In genomic region chr13:23615677-23616076, GRCh38 we compare ENCODE assay signal across 24 cellular contexts. TPM values are rescaled to one million over a fixed set of nuclear protein-coding genes. Genes with fewer than 3 reads are reported as not detected.
A peak's percentile ranks its signal among the peaks of the same experiment; 100 is the strongest.
DNase-seq lines count a peak whose midpoint lies in the region; ATAC-seq and TF ChIP-seq lines count a peak whose summit lies in the region.
"Had no signal": no experiment of that assay in that cellular context is flagged by ENCODE, and none has a peak within 500 bp of the region (broad histone marks: within the 10 kb centered on the region; RNA-seq: fewer than 3 reads in every experiment).

No MANE protein-coding gene starts in this region.

- no peak overlapping the region for H2AK5ac ChIP-seq in neuronal stem cell (ENCODE audit: low read depth, low read length)

- 63% methylated on average over 11 of the region's 11 CpGs for WGBS in hepatocyte (ENCODE audit: low lambda C conversion rate, missing lambda C conversion rate)
- no CpG with 5 or more reads among the region's 11 CpGs for WGBS in neuronal stem cell (ENCODE audit: extremely low coverage in 2 of 2, insufficient read length in 2 of 2, insufficient replicate concordance in 1 of 2), 2 donors

- H2AFZ ChIP-seq in hepatocyte (no peak overlapping the region), neuronal stem cell (ENCODE audit: low read length) (peak overlapping the region; percentile 50)

- peaks cover 0 to 10% (median 4%) of the 10 kb centered on the region in 7 donors for H3K4me1 Mint-ChIP-seq in naive thymus-derived CD4-positive, alpha-beta T cell
- H3K4me1 Mint-ChIP-seq: activated naive CD8-positive, alpha-beta T cell treated with anti-CD3 and anti-CD28 coated beads, Interleukin-2, amount 50 U/mL, for 24 hours had no signal

- no peaks in the 10 kb centered on the region for H3K27me3 ChIP-seq in SJCRH30
- no peaks in the 10 kb centered on the region for H3K27me3 ChIP-seq in hepatocyte
- peaks cover 0 to 3% (median 0%) of the 10 kb centered on the region in 3 experiments for H3K27me3 ChIP-seq in neuronal stem cell (ENCODE audit: control insufficient read depth in 3 of 3, insufficient read depth in 3 of 3, low read depth in 1 of 3, low read length in 3 of 3)
- no peaks in the 10 kb centered on the region for H3K27me3 ChIP-seq in naive thymus-derived CD4-positive, alpha-beta T cell (ENCODE audit: control insufficient read depth in 2 of 2, insufficient read depth in 2 of 2, low read length in 2 of 2)
- H3K27me3 ChIP-seq: cardiac muscle cell, transverse colon had no signal

- H3K4ac ChIP-seq in neuronal stem cell (ENCODE audit: low read length): no peak overlapping the region

- intact Hi-C loops in naive thymus-derived CD4-positive, alpha-beta T cell (cut with micrococcal nuclease): no loop called here

- H3K36me3 Mint-ChIP-seq in naive thymus-derived CD4-positive, alpha-beta T cell: no peaks in the 10 kb centered on the region
- H3K36me3 Mint-ChIP-seq: CD4-positive, CD25-positive, alpha-beta regulatory T cell; natural killer cell had no signal

- H3K4me3 ChIP-seq in SJCRH30 (peak overlapping the region; percentile 13; the same call in 1 of the 2 replicates), hepatocyte (no peak overlapping the region), neuronal stem cell (ENCODE audit: low read length in 2 of 2) (no peak overlapping the region)
- H3K4me3 ChIP-seq in naive thymus-derived CD4-positive, alpha-beta T cell (ENCODE audit: low read length): no peak overlapping the region
- H3K4me3 ChIP-seq: cardiac muscle cell, transverse colon had no signal

- H3K9me3 ChIP-seq in SJCRH30 (replicated peaks): no peaks in the 10 kb centered on the region
- H3K9me3 ChIP-seq in hepatocyte (ENCODE audit: low read depth): no peaks in the 10 kb centered on the region
- no peaks in the 10 kb centered on the region for H3K9me3 ChIP-seq in neuronal stem cell (replicated peaks in 1 of 2; ENCODE audit: control insufficient read depth in 2 of 2, insufficient read depth in 1 of 2, low read depth in 1 of 2, low read length in 2 of 2)
- H3K9me3 ChIP-seq in naive thymus-derived CD4-positive, alpha-beta T cell (ENCODE audit: control insufficient read depth in 2 of 3, low read length in 3 of 3): no peaks in the 10 kb centered on the region
- H3K9me3 ChIP-seq: transverse colon had no signal

- H2BK120ac ChIP-seq in neuronal stem cell (ENCODE audit: low read depth, low read length): no peak overlapping the region

- H3K27ac ChIP-seq in SJCRH30 (peak overlapping the region; percentile 65), hepatocyte (no peak overlapping the region), neuronal stem cell (replicated peaks; ENCODE audit: low read length) (no peak overlapping the region)
- no peak overlapping the region for H3K27ac ChIP-seq in naive thymus-derived CD4-positive, alpha-beta T cell (ENCODE audit: low read depth, low read length)
- H3K27ac ChIP-seq: cardiac muscle cell, transverse colon had no signal

- H3K4me1 ChIP-seq in SJCRH30 (peaks cover 70% of the 10 kb centered on the region), hepatocyte (ENCODE audit: insufficient read depth) (peaks cover 6% of the 10 kb centered on the region), neuronal stem cell (ENCODE audit: control insufficient read depth in 2 of 2, insufficient read depth in 1 of 2, low read depth in 1 of 2, low read length in 2 of 2) (peaks cover 14 to 29% of the 10 kb centered on the region in 2 donors)
- no peaks in the 10 kb centered on the region for H3K4me1 ChIP-seq in naive thymus-derived CD4-positive, alpha-beta T cell (ENCODE audit: control insufficient read depth in 2 of 2, insufficient read depth in 2 of 2, low read length in 2 of 2)

- H3K36me3 ChIP-seq in SJCRH30 (no peaks in the 10 kb centered on the region), hepatocyte (replicated peaks; ENCODE audit: insufficient read depth, low read depth) (no peaks in the 10 kb centered on the region), neuronal stem cell (replicated peaks in 1 of 2; ENCODE audit: control insufficient read depth in 2 of 2, insufficient read depth in 2 of 2, low read length in 2 of 2) (no peaks in the 10 kb centered on the region)
- no peaks in the 10 kb centered on the region for H3K36me3 ChIP-seq in naive thymus-derived CD4-positive, alpha-beta T cell (ENCODE audit: control insufficient read depth in 2 of 3, insufficient read depth in 3 of 3, low read length in 3 of 3)
- H3K36me3 ChIP-seq: transverse colon had no signal

- H4K20me1 ChIP-seq in hepatocyte (ENCODE audit: insufficient read depth, poor library complexity, severe bottlenecking): no peaks in the 10 kb centered on the region

- H3K14ac ChIP-seq in neuronal stem cell (ENCODE audit: low read length): no peak overlapping the region

- peak overlapping the region; percentile 16 for H3K4me2 ChIP-seq in hepatocyte
- no peak overlapping the region for H3K4me2 ChIP-seq in neuronal stem cell (ENCODE audit: insufficient read depth, low read length, poor library complexity, severe bottlenecking)

- no peak overlapping the region for H3K18ac ChIP-seq in neuronal stem cell (ENCODE audit: low read length)

- H2BK12ac ChIP-seq in neuronal stem cell (ENCODE audit: low read length): no peak overlapping the region

- H3K79me2 ChIP-seq in hepatocyte: no peaks in the 10 kb centered on the region

- H4K8ac ChIP-seq in neuronal stem cell (ENCODE audit: low read depth, low read length): no peak overlapping the region

- POLR2A ChIA-PET in naive thymus-derived CD4-positive, alpha-beta T cell (lab: Charles Lee): no interaction called here

- H3K4me3 Mint-ChIP-seq in naive thymus-derived CD4-positive, alpha-beta T cell: no peak overlapping the region
- H3K4me3 Mint-ChIP-seq: activated CD4-positive, alpha-beta T cell treated with anti-CD3 and anti-CD28 coated beads, Interleukin-2, amount 10 ng/mL, durations not matched to agents 24 days and 14 days; activated naive CD8-positive, alpha-beta T cell treated with anti-CD3 and anti-CD28 coated beads, Interleukin-2, amount 50 U/mL, for 24 hours; CD4-positive, CD25-positive, alpha-beta regulatory T cell; H9; natural killer cell; stimulated activated naive CD8-positive, alpha-beta T cell treated with anti-CD3 and anti-CD28 coated beads, Interleukin-15, Interleukin-2, amounts not matched to agents 100 ng/mL and 50 ng/mL, for 24 hours had no signal

- no peak for ATAC-seq in GM18909 (IDR thresholded peaks at IDR 0.05; ENCODE audit: poor library complexity, unreplicated experiment)
- ATAC-seq in GM21529 (IDR thresholded peaks at IDR 0.05; ENCODE audit: unreplicated experiment): no peak
- ATAC-seq in naive thymus-derived CD4-positive, alpha-beta T cell: no peak
- ATAC-seq: activated naive CD8-positive, alpha-beta T cell treated with anti-CD3 and anti-CD28 coated beads, Interleukin-2, amount 50 U/mL, for 24 hours; natural killer cell had no signal

- no peak overlapping the region for H2BK5ac ChIP-seq in neuronal stem cell (ENCODE audit: low read length)

- H3K9ac ChIP-seq in neuronal stem cell (ENCODE audit: low read depth, low read length, poor library complexity): no peak overlapping the region

- H3K27ac Mint-ChIP-seq in naive thymus-derived CD4-positive, alpha-beta T cell: no peak overlapping the region
- H3K27ac Mint-ChIP-seq: activated CD4-positive, alpha-beta T cell treated with anti-CD3 and anti-CD28 coated beads, Interleukin-2, amount 10 ng/mL, durations not matched to agents 24 days and 14 days; activated naive CD8-positive, alpha-beta T cell treated with anti-CD3 and anti-CD28 coated beads, Interleukin-2, amount 50 U/mL, for 24 hours; CD4-positive, CD25-positive, alpha-beta regulatory T cell; H9; natural killer cell; progenitor cell of endocrine pancreas; stimulated activated naive CD8-positive, alpha-beta T cell treated with anti-CD3 and anti-CD28 coated beads, Interleukin-15, Interleukin-2, amounts not matched to agents 100 ng/mL and 50 ng/mL, for 24 hours had no signal

- CTCF ChIA-PET in naive thymus-derived CD4-positive, alpha-beta T cell (lab: Charles Lee): no interaction called here

- no peaks in the 10 kb centered on the region for H3K9me2 ChIP-seq in hepatocyte (replicated peaks; ENCODE audit: insufficient read depth)

- H4K91ac ChIP-seq in neuronal stem cell (ENCODE audit: low read depth, low read length, poor library complexity): no peak overlapping the region

- H3K79me1 ChIP-seq in neuronal stem cell (ENCODE audit: low read depth, low read length): no peaks in the 10 kb centered on the region

- H3K9me3 Mint-ChIP-seq in naive thymus-derived CD4-positive, alpha-beta T cell: peaks cover 0 to 2% (median 0%) of the 10 kb centered on the region in 11 donors
- H3K9me3 Mint-ChIP-seq: activated CD4-positive, alpha-beta T cell treated with anti-CD3 and anti-CD28 coated beads, Interleukin-2, amount 10 ng/mL, durations not matched to agents 24 days and 14 days; activated naive CD8-positive, alpha-beta T cell treated with anti-CD3 and anti-CD28 coated beads, Interleukin-2, amount 50 U/mL, for 24 hours; CD4-positive, CD25-positive, alpha-beta regulatory T cell; H9; natural killer cell; stimulated activated naive CD8-positive, alpha-beta T cell treated with anti-CD3 and anti-CD28 coated beads, Interleukin-15, Interleukin-2, amounts not matched to agents 100 ng/mL and 50 ng/mL, for 24 hours had no signal

- peaks cover 15 to 31% (median 17%) of the 10 kb centered on the region in 5 donors for H3K27me3 Mint-ChIP-seq in naive thymus-derived CD4-positive, alpha-beta T cell

- TF ChIP-seq CTCF in hepatocyte (IDR thresholded peaks at IDR 0.05; ENCODE audit: poor library complexity): no peak

- no peak overlapping the region for H2BK15ac ChIP-seq in neuronal stem cell (ENCODE audit: low read length)

- no peak overlapping the region for H3K23ac ChIP-seq in neuronal stem cell (ENCODE audit: low read depth, low read length, poor library complexity)

- DNase-seq in DMS79 (lab: John Stamatoyannopoulos, UW) (peak; percentile 74), SJCRH30 (peak; percentile 82 to 85), hepatocyte (ENCODE audit: low spot score) (no peak), neuronal stem cell (ENCODE audit: low spot score) (peak; percentile 71), MV-4-11 (lab: John Stamatoyannopoulos, UW) (no peak)
- no peak for DNase-seq in naive thymus-derived CD4-positive, alpha-beta T cell
- DNase-seq: activated CD4-positive, alpha-beta T cell treated with anti-CD3 and anti-CD28 coated beads, Interleukin-2, amount 10 ng/mL, durations not matched to agents 24 days and 14 days; activated effector memory CD4-positive, alpha-beta T cell treated with anti-CD3 and anti-CD28 coated beads, Interleukin-2, amount 50 U/mL, for 16 hours; activated naive CD8-positive, alpha-beta T cell treated with anti-CD3 and anti-CD28 coated beads, Interleukin-2, amount 50 U/mL, for 24 hours; CD4-positive, CD25-positive, alpha-beta regulatory T cell; DMS153; foreskin fibroblast; H9; natural killer cell; NCI-H69; SIG-M5; small intestine; stimulated activated CD4-positive, alpha-beta T cell treated with anti-CD3 and anti-CD28 coated beads, Interleukin-4, amount 100 ng/mL, for 1 hour; transverse colon had no signal

RNA-seq across cellular contexts. Expression of gene TNFRSF19, which starts 45.5 kb away (rescaled TPM):
- total RNA-seq in SJCRH30 (2014; rRNA removed; shearing (Covaris generic)): 3.8 and 4.1 TPM in 2 replicates
- 22.7 and 25.3 TPM in 2 replicates for total RNA-seq in hepatocyte
- 13.9 and 19.8 TPM in 2 replicates for polyA plus RNA-seq in hepatocyte
- 0.92 TPM for polyA plus RNA-seq in neuronal stem cell (2013, experiment 1 of 2)
- 0.84 TPM for polyA plus RNA-seq in neuronal stem cell (2013, experiment 2 of 2)
- total RNA-seq in naive thymus-derived CD4-positive, alpha-beta T cell: under 1 TPM in 2 of 5 experiments, not detected in 3; 0.10 to 0.24 TPM
- not detected for polyA plus RNA-seq in naive thymus-derived CD4-positive, alpha-beta T cell
- total RNA-seq: activated CD4-positive, alpha-beta T cell treated with anti-CD3 and anti-CD28 coated beads, Interleukin-2, amount 10 ng/mL, durations not matched to agents 24 days and 14 days had no signal

Comparison
In these comparisons a context has a peak if more than half of its experiments do, and no peak if none do; other contexts are left out.
1. DNase-seq: peak in DMS79 (single experiment), SJCRH30 (2 of 2) and neuronal stem cell (single experiment); none in hepatocyte (single experiment), MV-4-11 (single experiment) and naive thymus-derived CD4-positive, alpha-beta T cell (0 of 9).